Comparison of ENCODE assay signal across 1 cellular context in genomic region chr7:139359366-139360209, GRCh38.
A peak's percentile ranks its signal among the peaks of the same experiment; 100 is the strongest.
TF ChIP-seq lines count a peak whose summit lies in the region.

Gene LUC7L2, plus strand, starts transcription at chr7:139359894. Its CDS starts 368 bp downstream, at chr7:139360262.

TF ChIP-seq in neural cell, 6 proteins besides CTCF, POLR2A, EP300 and RAD21 (continued from another document):
- peak; percentile 39 for TF ChIP-seq SMC3 (conservative IDR thresholded peaks at IDR 0.05; ENCODE audit: poor library complexity)
